In genomic region chr17:50355701-50356341, GRCh38 we compare ENCODE assay signal across 1 cellular context.
TF ChIP-seq lines count a peak whose summit lies in the region.

No MANE protein-coding gene starts in this region.

TF ChIP-seq in IMR-90, 13 proteins besides CTCF, POLR2A, EP300 and RAD21:
- TF ChIP-seq ELK1 (IDR thresholded peaks at IDR 0.05; ENCODE audit: borderline replicate concordance, low read depth, low read length) (no peak), CEBPB (IDR thresholded peaks at IDR 0.05; ENCODE audit: low read depth, low read length) (no peak), BHLHE40 (IDR thresholded peaks at IDR 0.05; ENCODE audit: low read depth, low read length) (no peak), SMC3 (IDR thresholded peaks at IDR 0.05; ENCODE audit: low read depth, low read length) (no peak), RFX5 (IDR thresholded peaks at IDR 0.05; ENCODE audit: low read depth, low read length) (no peak), NFE2L2 (IDR thresholded peaks at IDR 0.05; ENCODE audit: low read depth, low read length) (no peak), USF2 (IDR thresholded peaks at IDR 0.05; ENCODE audit: low read depth, low read length) (no peak), MAFK (IDR thresholded peaks at IDR 0.05; ENCODE audit: low read depth, low read length) (no peak), CHD1 (IDR thresholded peaks at IDR 0.05; ENCODE audit: low read depth, low read length) (no peak), MXI1 (IDR thresholded peaks at IDR 0.05; ENCODE audit: borderline replicate concordance, low read depth, low read length) (no peak), RCOR1 (IDR thresholded peaks at IDR 0.05; ENCODE audit: insufficient replicate concordance, low read length) (no peak), MAZ (IDR thresholded peaks at IDR 0.05; ENCODE audit: borderline replicate concordance, low read depth, low read length) (no peak), FOS (IDR thresholded peaks at IDR 0.05; ENCODE audit: low read depth, low read length) (no peak)
